Comparison of ENCODE assay signal across 6 cellular contexts in the genomic region with DNA sequence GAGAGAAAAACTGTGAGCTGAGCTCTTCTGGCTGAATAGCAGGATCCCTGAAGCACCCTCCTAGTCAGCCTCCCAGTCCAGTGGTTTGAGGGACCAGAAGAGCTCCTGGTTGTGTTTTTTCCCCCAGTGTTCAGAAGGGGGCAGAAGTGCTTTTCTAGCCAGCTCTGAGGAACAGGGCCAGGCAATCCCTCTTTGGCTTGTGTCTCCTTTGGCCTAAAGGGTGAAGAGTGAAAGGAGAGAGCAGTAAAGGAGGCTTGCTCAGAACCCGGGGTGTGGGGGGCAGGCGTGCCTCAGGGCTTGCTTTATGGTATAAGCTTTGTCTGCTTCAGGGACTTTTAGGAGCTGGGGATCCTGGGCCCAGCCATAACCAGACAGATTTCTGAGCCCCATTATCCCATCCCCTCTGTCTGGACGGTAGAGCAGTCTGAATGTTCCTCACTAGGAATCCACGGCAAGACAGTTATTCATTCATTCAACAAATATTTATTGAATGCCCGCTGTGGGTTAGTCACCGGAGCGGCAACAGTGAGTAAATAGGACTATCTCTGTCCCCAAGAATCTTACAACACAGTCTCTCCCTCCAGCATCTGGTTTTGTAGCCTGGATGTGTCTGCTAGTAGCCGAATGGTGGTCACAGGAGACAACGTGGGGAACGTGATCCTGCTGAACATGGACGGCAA. TPM values are rescaled to one million over a fixed set of nuclear protein-coding genes. Genes with fewer than 3 reads are reported as not detected.
DNase-seq lines count a peak whose midpoint lies in the region; ATAC-seq and TF ChIP-seq lines count a peak whose summit lies in the region.

No MANE protein-coding gene starts in this region.

- no peak overlapping the region for H3K4me3 ChIP-seq in GM12875 (ENCODE audit: low read depth, low read length)

- POLR2A ChIA-PET in T-cell (lab: Charles Lee): interaction anchor here (0.6 to 1.7 kb wide), 4 partner anchors 15 to 253 kb away, joined by 3 to 9 read pairs (median 6); a partner anchor contains a TSS

- H3K9me3 Mint-ChIP-seq in T-cell: no peaks in the 10 kb centered on the region

- peaks cover 17% of the 10 kb centered on the region for H3K36me3 Mint-ChIP-seq in T-cell

- TF ChIP-seq CTCF in GM12875 (IDR thresholded peaks at IDR 0.05; ENCODE audit: borderline replicate concordance, insufficient read depth, low read depth, low read length): peak; percentile 17; the same call in 1 of the 2 replicates

- ATAC-seq in T-cell (replicated peaks in 1 of 4) (peak in 3 of 4 experiments; percentile 50 to 54 (median 51)), GM21367 (IDR thresholded peaks at IDR 0.05; ENCODE audit: unreplicated experiment) (no peak)

- CTCF ChIA-PET in T-cell (lab: Charles Lee): interaction anchor here (0.7 to 2.5 kb wide), 8 partner anchors 14 to 56 kb away, joined by 3 to 11 read pairs (median 4); a partner anchor contains a TSS

- DNase-seq in T-cell: peak in 9 of 34 experiments; percentile 2 to 27 (median 17)
- DNase-seq in iPS-NIHi11 (ENCODE audit: low spot score): peak; percentile 29
- no peak for DNase-seq in KG1 (lab: John Stamatoyannopoulos, UW)
- no peak for DNase-seq in stimulated activated CD4-positive, alpha-beta T cell treated with anti-CD3 and anti-CD28 coated beads, Interleukin-4, amount 100 ng/mL, for 1 hour

- H3K27ac Mint-ChIP-seq in T-cell: peak overlapping the region; percentile 94

- H3K4me3 Mint-ChIP-seq in T-cell: peak overlapping the region; percentile 59 to 82 (median 71)

- H3K27me3 Mint-ChIP-seq in T-cell: no peaks in the 10 kb centered on the region

- H3K4me1 Mint-ChIP-seq in T-cell: peaks cover 12 to 30% (median 28%) of the 10 kb centered on the region in 3 donors

RNA-seq across cellular contexts. Expression of a gene that starts 14.5 kb away (rescaled TPM):
- 10 to 100 TPM; 16.2 to 26.8 (median 21.9) TPM for total RNA-seq in T-cell

RNA-seq across cellular contexts. Expression of a gene that starts 19.4 kb away (rescaled TPM):
- total RNA-seq in T-cell: 100 to 1,000 TPM in 3 of 5 donors, 10 to 100 TPM in 2; 55.0 to 136 (median 123) TPM

RNA-seq across cellular contexts. Expression of a gene that starts 23.7 kb away (rescaled TPM):
- total RNA-seq in T-cell: 10 to 100 TPM in 3 of 5 donors, 1 to 10 TPM in 2; 3.6 to 16.7 (median 11.7) TPM

RNA-seq across cellular contexts. Expression of a gene that starts 35.8 kb away (rescaled TPM):
- 100 to 1,000 TPM; 116 to 189 (median 124) TPM for total RNA-seq in T-cell

RNA-seq across cellular contexts. Expression of a gene that starts 47.9 kb away (rescaled TPM):
- 1 to 10 TPM in 3 of 5 donors, under 1 TPM in 1, not detected in 1; 0.49 to 1.9 (median 1.4) TPM for total RNA-seq in T-cell
